Comparison of ENCODE assay signal across 20 cellular contexts in the genomic region with DNA sequence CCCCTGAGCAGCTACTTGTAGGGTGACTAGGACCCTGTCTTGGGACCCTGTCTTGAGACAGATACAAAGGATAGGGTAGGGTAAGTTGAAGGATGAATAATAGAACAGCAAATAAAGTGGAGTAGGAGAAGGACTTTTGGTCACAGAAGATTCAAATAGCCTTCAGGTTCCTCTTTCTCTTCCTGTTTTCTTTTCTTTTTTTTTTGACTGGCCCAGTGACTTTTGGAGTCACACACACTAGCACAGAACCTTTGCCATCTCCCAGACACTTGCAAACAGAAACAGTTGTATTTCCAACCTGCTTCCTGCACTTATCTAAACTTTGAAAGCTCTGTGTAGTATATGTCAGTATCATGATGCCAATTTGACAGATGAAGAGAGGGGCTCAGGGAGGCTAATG.
DNase-seq lines count a peak whose midpoint lies in the region; ATAC-seq lines count a peak whose summit lies in the region.
"Had no signal": no experiment of that assay in that cellular context is flagged by ENCODE, and none has a peak within 500 bp of the region (broad histone marks: within the 10 kb centered on the region; RNA-seq: fewer than 3 reads in every experiment).

No MANE protein-coding gene starts in this region.

- H3K4me3 Mint-ChIP-seq in memory B cell, result no peak overlapping the region
- H3K4me3 Mint-ChIP-seq: central memory CD8-positive, alpha-beta T cell; effector memory CD8-positive, alpha-beta T cell had no signal

- H3K9me3 Mint-ChIP-seq in memory B cell, result no peaks in the 10 kb centered on the region

- H3K27me3 Mint-ChIP-seq in memory B cell, result no peaks in the 10 kb centered on the region
- H3K27me3 Mint-ChIP-seq: central memory CD8-positive, alpha-beta T cell; effector memory CD8-positive, alpha-beta T cell had no signal

- H3K36me3 Mint-ChIP-seq in memory B cell, result no peaks in the 10 kb centered on the region

- H3K27ac Mint-ChIP-seq in memory B cell, result peak overlapping the region; percentile 2
- H3K27ac Mint-ChIP-seq: effector memory CD8-positive, alpha-beta T cell had no signal

- ATAC-seq in GM18511 (IDR thresholded peaks at IDR 0.05; ENCODE audit: unreplicated experiment) (peak; percentile 69), HG03060 (IDR thresholded peaks at IDR 0.05; ENCODE audit: low read depth, unreplicated experiment) (peak; percentile 45), memory B cell (ENCODE audit: low read depth) (peak; percentile 76), HG03439 (IDR thresholded peaks at IDR 0.05; ENCODE audit: unreplicated experiment) (no peak)
- ATAC-seq: activated CD4-positive, CD25-positive, alpha-beta regulatory T cell treated with anti-CD3 and anti-CD28 coated beads, Interleukin-2, amount 50 U/mL, for 24 hours; effector memory CD8-positive, alpha-beta T cell had no signal

- peak; percentile 66 for DNase-seq in OCI-M1 (lab: John Stamatoyannopoulos, UW)
- peak in 1 of 2 donors; percentile 5 for DNase-seq in memory B cell (ENCODE audit: low spot score in 2 of 2)
- DNase-seq in hypothalamus (lab: John Stamatoyannopoulos, UW), result no peak
- no peak for DNase-seq in NCI-H345 (lab: John Stamatoyannopoulos, UW)
- no peak for DNase-seq in H4 (ENCODE audit: low spot score)
- DNase-seq: activated gamma-delta T cell; amniotic stem cell; DMS 273 treated with DMSO at 0.1 percent for 48 hours; effector memory CD8-positive, alpha-beta T cell; Kasumi-1; NCI-H1694; NCI-H446 treated with DMSO at 0.1 percent for 48 hours; sigmoid colon; stimulated activated CD4-positive, alpha-beta T cell treated with anti-CD3 and anti-CD28 coated beads, Interleukin-1b, Interleukin-23, amount 100 ng/mL, for 48 hours; T-helper 1 cell had no signal

- peaks cover 18% of the 10 kb centered on the region for H3K4me1 Mint-ChIP-seq in memory B cell
- H3K4me1 Mint-ChIP-seq: central memory CD8-positive, alpha-beta T cell had no signal
